Comparison of ENCODE assay signal across 19 cellular contexts in the genomic region with DNA sequence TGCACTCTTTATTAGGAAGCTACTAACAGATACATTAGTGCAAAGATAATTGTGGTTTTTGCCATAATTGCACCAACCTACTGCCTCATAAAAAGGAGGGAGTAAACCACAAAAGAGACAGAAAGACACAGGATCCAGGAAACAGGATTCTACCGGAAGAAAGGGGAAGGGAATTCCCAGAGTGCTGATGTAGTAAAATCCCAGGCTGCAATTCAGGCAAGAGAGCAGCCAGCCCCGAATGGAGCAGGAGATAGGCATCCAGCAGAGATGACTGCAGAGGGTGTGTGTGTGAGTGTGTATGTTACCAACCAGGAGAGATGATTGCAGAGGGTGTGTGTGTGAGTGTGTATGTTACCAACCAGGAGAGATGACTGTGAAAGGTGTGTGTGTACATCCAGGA.
DNase-seq lines count a peak whose midpoint lies in the region; ATAC-seq and TF ChIP-seq lines count a peak whose summit lies in the region.
"Had no signal": no experiment of that assay in that cellular context is flagged by ENCODE, and none has a peak within 500 bp of the region (broad histone marks: within the 10 kb centered on the region; RNA-seq: fewer than 3 reads in every experiment).

No MANE protein-coding gene starts in this region.

- DNase-seq in GM23248 (peak; percentile 25), RPMI7951 (ENCODE audit: low read depth) (peak; percentile 68), fibroblast of villous mesenchyme (ENCODE audit: low read depth) (peak; percentile 59), body of pancreas (no peak)
- DNase-seq in activated naive CD4-positive, alpha-beta T cell treated with anti-CD3 and anti-CD28 coated beads, Interleukin-2, amount 50 U/mL, for 72 hours (ENCODE audit: low spot score in 2 of 2) = no peak
- DNase-seq in activated T-cell treated with anti-CD3 and anti-CD28 coated beads, Interleukin-2, amount 50 U/mL, for 4 hours = no peak
- DNase-seq: activated CD4-positive, CD25-positive, alpha-beta regulatory T cell; activated naive CD4-positive, alpha-beta T cell; caudate nucleus; CD4-positive, CD25-positive, alpha-beta regulatory T cell; GDM1; left lung; naive thymus-derived CD4-positive, alpha-beta T cell; NCI-H1048; OCI-M1; stimulated activated CD4-positive, alpha-beta T cell treated with anti-CD3 and anti-CD28 coated beads, Interleukin-2, amount 100 ng/mL, for 48 hours; thyroid gland had no signal

- H3K27ac ChIP-seq in GM23248 = no peak overlapping the region
- H3K27ac ChIP-seq in neural cell (ENCODE audit: low read length) = peak overlapping the region; percentile 46
- no peak overlapping the region for H3K27ac ChIP-seq in body of pancreas
- H3K27ac ChIP-seq: left lung, thyroid gland had no signal

- H3K9me3 Mint-ChIP-seq in activated naive CD4-positive, alpha-beta T cell treated with anti-CD3 and anti-CD28 coated beads, Interleukin-2, amount 50 U/mL, for 72 hours = peaks cover 4 to 8% of the 10 kb centered on the region in 2 donors
- no peaks in the 10 kb centered on the region for H3K9me3 Mint-ChIP-seq in activated T-cell treated with anti-CD3 and anti-CD28 coated beads, Interleukin-2, amount 50 U/mL, for 4 hours

- H3K27me3 ChIP-seq in GM23248 (replicated peaks; ENCODE audit: insufficient read depth) = no peaks in the 10 kb centered on the region
- H3K27me3 ChIP-seq in neural cell (ENCODE audit: insufficient read depth, low read depth, low read length) = no peaks in the 10 kb centered on the region
- no peaks in the 10 kb centered on the region for H3K27me3 ChIP-seq in body of pancreas
- H3K27me3 ChIP-seq: left lung, thyroid gland had no signal

- H3K4me2 ChIP-seq in GM23248 (ENCODE audit: unreplicated experiment) (no peak overlapping the region), neural cell (ENCODE audit: low read length) (no peak overlapping the region)

- no peaks in the 10 kb centered on the region for H3K9me3 ChIP-seq in GM23248 (ENCODE audit: low read depth)
- H3K9me3 ChIP-seq in neural cell (ENCODE audit: low read length) = no peaks in the 10 kb centered on the region
- H3K9me3 ChIP-seq in body of pancreas = no peaks in the 10 kb centered on the region
- H3K9me3 ChIP-seq: left lung, thyroid gland had no signal

- H3K36me3 ChIP-seq in GM23248 (ENCODE audit: low read depth) = no peaks in the 10 kb centered on the region
- H3K36me3 ChIP-seq in neural cell (ENCODE audit: insufficient read depth, low read length) = no peaks in the 10 kb centered on the region
- no peaks in the 10 kb centered on the region for H3K36me3 ChIP-seq in body of pancreas (replicated peaks in 1 of 2; ENCODE audit: insufficient read depth in 1 of 2, low read depth in 2 of 2)
- H3K36me3 ChIP-seq: left lung, thyroid gland had no signal

- no peak for TF ChIP-seq EP300 in neural cell (conservative IDR thresholded peaks at IDR 0.05; ENCODE audit: poor library complexity, severe bottlenecking)

- in situ Hi-C loops in GM23248 (cut with MboI) = no loop called here

- no peaks in the 10 kb centered on the region for H3K4me1 Mint-ChIP-seq in activated T-cell treated with anti-CD3 and anti-CD28 coated beads, Interleukin-2, amount 50 U/mL, for 4 hours (ENCODE audit: low read depth)
- H3K4me1 Mint-ChIP-seq: CD4-positive, CD25-positive, alpha-beta regulatory T cell had no signal

- 7 to 9% methylated on average over 2 of the region's 2 CpGs for WGBS in GM23248 (ENCODE audit: low coverage in 1 of 2, low lambda C conversion rate in 2 of 2, missing lambda C conversion rate in 2 of 2), 2 experiments
- 4 to 18% methylated on average over 2 of the region's 2 CpGs for WGBS in body of pancreas, 2 donors

- H3F3A ChIP-seq in GM23248 (ENCODE audit: insufficient read depth) = no peaks in the 10 kb centered on the region
- H3F3A ChIP-seq in neural cell (ENCODE audit: insufficient read depth, low read length, poor library complexity, severe bottlenecking) = no peaks in the 10 kb centered on the region

- TF ChIP-seq RAD21 in neural cell (conservative IDR thresholded peaks at IDR 0.05) = no peak

- H3K27me3 Mint-ChIP-seq in activated T-cell treated with anti-CD3 and anti-CD28 coated beads, Interleukin-2, amount 50 U/mL, for 4 hours (ENCODE audit: low read depth) = no peaks in the 10 kb centered on the region

- no peak overlapping the region for H3K4me3 Mint-ChIP-seq in activated T-cell treated with anti-CD3 and anti-CD28 coated beads, Interleukin-2, amount 50 U/mL, for 4 hours
- H3K4me3 Mint-ChIP-seq: CD4-positive, CD25-positive, alpha-beta regulatory T cell; naive thymus-derived CD4-positive, alpha-beta T cell had no signal

- H3K27ac Mint-ChIP-seq in activated naive CD4-positive, alpha-beta T cell treated with anti-CD3 and anti-CD28 coated beads, Interleukin-2, amount 50 U/mL, for 72 hours = peak overlapping the region in 1 of 2 donors; percentile 14
- H3K27ac Mint-ChIP-seq: CD4-positive, CD25-positive, alpha-beta regulatory T cell; naive thymus-derived CD4-positive, alpha-beta T cell had no signal

- H3K4me3 ChIP-seq in GM23248 (no peak overlapping the region), fibroblast of villous mesenchyme (ENCODE audit: low read depth, low read length) (no peak overlapping the region), neural cell (ENCODE audit: low read length) (no peak overlapping the region), body of pancreas (no peak overlapping the region)
- H3K4me3 ChIP-seq: left lung, thyroid gland had no signal

- no peak for ATAC-seq in HG03039 (IDR thresholded peaks at IDR 0.05; ENCODE audit: unreplicated experiment)
- no peak for ATAC-seq in body of pancreas
- ATAC-seq in activated naive CD4-positive, alpha-beta T cell treated with anti-CD3 and anti-CD28 coated beads, Interleukin-2, amount 50 U/mL, for 72 hours = no peak
- no peak for ATAC-seq in activated T-cell treated with anti-CD3 and anti-CD28 coated beads, Interleukin-2, amount 50 U/mL, for 4 hours
- ATAC-seq: left lung; naive thymus-derived CD4-positive, alpha-beta T cell had no signal

- TF ChIP-seq CTCF in fibroblast of villous mesenchyme (IDR thresholded peaks at IDR 0.05; ENCODE audit: insufficient read depth, low read depth, low read length) = no peak
- TF ChIP-seq CTCF in neural cell (IDR thresholded peaks at IDR 0.05; ENCODE audit: poor library complexity, severe bottlenecking) = no peak
- no peak for TF ChIP-seq CTCF in body of pancreas (IDR thresholded peaks at IDR 0.05)

- intact Hi-C loops in body of pancreas (cut with DNase I) = no loop called here

- H3K79me2 ChIP-seq in GM23248 (ENCODE audit: insufficient read depth) (no peaks in the 10 kb centered on the region), neural cell (replicated peaks; ENCODE audit: insufficient read depth, low read length) (no peaks in the 10 kb centered on the region)

- H4K20me1 ChIP-seq in GM23248 (ENCODE audit: insufficient read depth) (no peaks in the 10 kb centered on the region), neural cell (ENCODE audit: insufficient read depth) (no peaks in the 10 kb centered on the region)

- H3K36me3 Mint-ChIP-seq in activated naive CD4-positive, alpha-beta T cell treated with anti-CD3 and anti-CD28 coated beads, Interleukin-2, amount 50 U/mL, for 72 hours = no peaks in the 10 kb centered on the region
- no peaks in the 10 kb centered on the region for H3K36me3 Mint-ChIP-seq in activated T-cell treated with anti-CD3 and anti-CD28 coated beads, Interleukin-2, amount 50 U/mL, for 4 hours (ENCODE audit: insufficient read depth)
- H3K36me3 Mint-ChIP-seq: CD4-positive, CD25-positive, alpha-beta regulatory T cell; naive thymus-derived CD4-positive, alpha-beta T cell had no signal

- no peak for TF ChIP-seq POLR2A in body of pancreas (IDR thresholded peaks at IDR 0.05)

- H3K9ac ChIP-seq in GM23248 = no peak overlapping the region
- peak overlapping the region; percentile 37 for H3K9ac ChIP-seq in neural cell (ENCODE audit: low read length)

- H3K4me1 ChIP-seq in GM23248 (ENCODE audit: insufficient read depth) (no peaks in the 10 kb centered on the region), body of pancreas (no peaks in the 10 kb centered on the region)
- H3K4me1 ChIP-seq: thyroid gland had no signal

- H3K9me2 ChIP-seq in GM23248 (ENCODE audit: insufficient read depth) (no peaks in the 10 kb centered on the region), neural cell (ENCODE audit: insufficient read depth, low read length) (no peaks in the 10 kb centered on the region)

- H2AFZ ChIP-seq in GM23248 (no peak overlapping the region), neural cell (ENCODE audit: low read depth, low read length) (peak overlapping the region; percentile 58)

TF ChIP-seq in neural cell, 6 proteins besides CTCF, POLR2A, EP300 and RAD21:
- peak; percentile 47 for TF ChIP-seq POLR2AphosphoS5 (IDR thresholded peaks at IDR 0.05)
- TF ChIP-seq, protein P1, sequence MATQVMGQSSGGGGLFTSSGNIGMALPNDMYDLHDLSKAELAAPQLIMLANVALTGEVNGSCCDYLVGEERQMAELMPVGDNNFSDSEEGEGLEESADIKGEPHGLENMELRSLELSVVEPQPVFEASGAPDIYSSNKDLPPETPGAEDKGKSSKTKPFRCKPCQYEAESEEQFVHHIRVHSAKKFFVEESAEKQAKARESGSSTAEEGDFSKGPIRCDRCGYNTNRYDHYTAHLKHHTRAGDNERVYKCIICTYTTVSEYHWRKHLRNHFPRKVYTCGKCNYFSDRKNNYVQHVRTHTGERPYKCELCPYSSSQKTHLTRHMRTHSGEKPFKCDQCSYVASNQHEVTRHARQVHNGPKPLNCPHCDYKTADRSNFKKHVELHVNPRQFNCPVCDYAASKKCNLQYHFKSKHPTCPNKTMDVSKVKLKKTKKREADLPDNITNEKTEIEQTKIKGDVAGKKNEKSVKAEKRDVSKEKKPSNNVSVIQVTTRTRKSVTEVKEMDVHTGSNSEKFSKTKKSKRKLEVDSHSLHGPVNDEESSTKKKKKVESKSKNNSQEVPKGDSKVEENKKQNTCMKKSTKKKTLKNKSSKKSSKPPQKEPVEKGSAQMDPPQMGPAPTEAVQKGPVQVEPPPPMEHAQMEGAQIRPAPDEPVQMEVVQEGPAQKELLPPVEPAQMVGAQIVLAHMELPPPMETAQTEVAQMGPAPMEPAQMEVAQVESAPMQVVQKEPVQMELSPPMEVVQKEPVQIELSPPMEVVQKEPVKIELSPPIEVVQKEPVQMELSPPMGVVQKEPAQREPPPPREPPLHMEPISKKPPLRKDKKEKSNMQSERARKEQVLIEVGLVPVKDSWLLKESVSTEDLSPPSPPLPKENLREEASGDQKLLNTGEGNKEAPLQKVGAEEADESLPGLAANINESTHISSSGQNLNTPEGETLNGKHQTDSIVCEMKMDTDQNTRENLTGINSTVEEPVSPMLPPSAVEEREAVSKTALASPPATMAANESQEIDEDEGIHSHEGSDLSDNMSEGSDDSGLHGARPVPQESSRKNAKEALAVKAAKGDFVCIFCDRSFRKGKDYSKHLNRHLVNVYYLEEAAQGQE (IDR thresholded peaks at IDR 0.05; ENCODE audit: borderline replicate concordance) = peak; percentile 93
- TF ChIP-seq MXI1 (conservative IDR thresholded peaks at IDR 0.05; ENCODE audit: poor library complexity, severe bottlenecking) = no peak
- TF ChIP-seq TAF1 (IDR thresholded peaks at IDR 0.05; ENCODE audit: low read depth) = no peak

Comparison
In these comparisons a context has a peak if more than half of its experiments do, and no peak if none do; other contexts are left out.
1. DNase-seq: peak in GM23248 (single experiment), RPMI7951 (single experiment) and fibroblast of villous mesenchyme (single experiment); none in body of pancreas (0 of 4), activated naive CD4-positive, alpha-beta T cell treated with anti-CD3 and anti-CD28 coated beads, Interleukin-2, amount 50 U/mL, for 72 hours (0 of 2) and activated T-cell treated with anti-CD3 and anti-CD28 coated beads, Interleukin-2, amount 50 U/mL, for 4 hours (single experiment).